16 cellular contexts compared by ENCODE assay signal in the genomic region with DNA sequence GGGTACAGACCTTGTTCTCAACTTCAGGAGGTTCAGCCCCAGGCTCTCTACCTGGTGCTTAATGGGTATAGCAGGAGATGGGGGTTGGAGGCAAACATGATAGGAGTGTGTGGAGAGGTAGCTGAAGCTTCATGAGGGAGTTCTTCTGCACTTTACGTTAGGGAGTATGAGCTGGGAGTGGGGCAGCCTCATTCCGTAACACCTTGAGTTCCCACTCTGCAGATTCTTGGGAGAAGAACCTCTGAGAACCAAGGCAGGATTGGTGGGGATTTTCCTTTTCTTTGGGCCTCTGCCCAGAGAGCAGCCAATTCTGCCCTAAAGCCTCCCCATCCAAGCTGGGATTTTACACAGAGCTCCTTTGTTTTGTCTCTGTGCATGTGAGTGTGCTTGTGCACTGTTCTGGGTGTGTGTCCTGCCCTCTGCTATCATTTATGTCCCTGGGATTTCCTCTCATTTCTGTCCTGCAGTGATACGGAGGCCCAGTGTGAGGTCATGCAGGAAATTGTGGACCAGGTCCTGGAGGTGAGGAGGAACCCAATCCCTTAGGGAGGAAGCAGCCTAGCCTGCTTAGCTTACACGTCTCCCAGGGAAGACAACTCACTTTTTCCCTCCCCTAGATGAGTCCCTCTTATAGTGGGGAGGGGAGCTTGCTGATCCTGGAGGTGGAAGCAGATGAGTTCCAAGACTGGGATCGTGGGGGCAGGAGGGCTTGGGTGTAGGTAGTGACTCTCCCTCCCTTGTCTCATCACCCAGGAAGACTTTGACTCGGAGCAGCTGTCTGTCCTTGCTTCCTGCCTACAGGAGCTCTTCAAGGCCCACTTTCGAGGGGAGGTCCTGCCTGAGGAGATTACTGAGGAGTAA. TPM values are rescaled to one million over a fixed set of nuclear protein-coding genes. Genes with fewer than 3 reads are reported as not detected.
DNase-seq lines count a peak whose midpoint lies in the region; ATAC-seq and TF ChIP-seq lines count a peak whose summit lies in the region.
"Had no signal": no experiment of that assay in that cellular context is flagged by ENCODE, and none has a peak within 500 bp of the region (broad histone marks: within the 10 kb centered on the region; RNA-seq: fewer than 3 reads in every experiment).

No MANE protein-coding gene starts in this region.

- ATAC-seq in CD8-positive, alpha-beta T cell, result no peak
- no peak for ATAC-seq in activated naive CD8-positive, alpha-beta T cell treated with anti-CD3 and anti-CD28 coated beads, Interleukin-2, amount 50 U/mL, for 24 hours
- no peak for ATAC-seq in foreskin keratinocyte

- no peaks in the 10 kb centered on the region for H3K9me3 Mint-ChIP-seq in CD8-positive, alpha-beta T cell
- H3K9me3 Mint-ChIP-seq in progenitor cell of endocrine pancreas (ENCODE audit: low read depth) (no peaks in the 10 kb centered on the region), type B pancreatic cell (no peaks in the 10 kb centered on the region)
- no peaks in the 10 kb centered on the region for H3K9me3 Mint-ChIP-seq in activated naive CD8-positive, alpha-beta T cell treated with anti-CD3 and anti-CD28 coated beads, Interleukin-2, amount 50 U/mL, for 24 hours

- POLR2A ChIA-PET in CD8-positive, alpha-beta T cell (lab: Charles Lee), result interaction anchor here (1.4 kb wide), 1 partner anchor 12 kb away, joined by 4 read pairs; a partner anchor contains a TSS

- no peaks in the 10 kb centered on the region for H3K9me3 ChIP-seq in CD8-positive, alpha-beta T cell (ENCODE audit: low read length)
- H3K9me3 ChIP-seq in hepatocyte (ENCODE audit: low read depth), result no peaks in the 10 kb centered on the region

- H4K20me1 ChIP-seq in hepatocyte (ENCODE audit: insufficient read depth, poor library complexity, severe bottlenecking), result no peaks in the 10 kb centered on the region

- no peak overlapping the region for H2AFZ ChIP-seq in hepatocyte
- H2AFZ ChIP-seq: PC-9 had no signal

- peaks cover 87% of the 10 kb centered on the region for H3K36me3 Mint-ChIP-seq in CD8-positive, alpha-beta T cell
- H3K36me3 Mint-ChIP-seq in progenitor cell of endocrine pancreas (ENCODE audit: insufficient read depth) (peaks cover 29% of the 10 kb centered on the region), type B pancreatic cell (peaks cover 23% of the 10 kb centered on the region)
- H3K36me3 Mint-ChIP-seq in activated naive CD8-positive, alpha-beta T cell treated with anti-CD3 and anti-CD28 coated beads, Interleukin-2, amount 50 U/mL, for 24 hours (ENCODE audit: low read depth), result peaks cover 40% of the 10 kb centered on the region

- H3K27me3 ChIP-seq in CD8-positive, alpha-beta T cell (ENCODE audit: insufficient read depth, low read length), result no peaks in the 10 kb centered on the region
- H3K27me3 ChIP-seq in hepatocyte, result no peaks in the 10 kb centered on the region
- no peaks in the 10 kb centered on the region for H3K27me3 ChIP-seq in foreskin keratinocyte

- no peaks in the 10 kb centered on the region for H3K79me2 ChIP-seq in hepatocyte

- H3K27me3 Mint-ChIP-seq in CD8-positive, alpha-beta T cell (ENCODE audit: low read depth), result no peaks in the 10 kb centered on the region
- H3K27me3 Mint-ChIP-seq in progenitor cell of endocrine pancreas (no peaks in the 10 kb centered on the region), type B pancreatic cell (no peaks in the 10 kb centered on the region)
- no peaks in the 10 kb centered on the region for H3K27me3 Mint-ChIP-seq in activated naive CD8-positive, alpha-beta T cell treated with anti-CD3 and anti-CD28 coated beads, Interleukin-2, amount 50 U/mL, for 24 hours

- H3K4me2 ChIP-seq in hepatocyte, result no peak overlapping the region
- H3K4me2 ChIP-seq: PC-9 had no signal

- peak overlapping the region; percentile 32 for H3K27ac Mint-ChIP-seq in CD8-positive, alpha-beta T cell
- H3K27ac Mint-ChIP-seq in progenitor cell of endocrine pancreas (peak overlapping the region; percentile 71), type B pancreatic cell (no peak overlapping the region)
- no peak overlapping the region for H3K27ac Mint-ChIP-seq in activated naive CD8-positive, alpha-beta T cell treated with anti-CD3 and anti-CD28 coated beads, Interleukin-2, amount 50 U/mL, for 24 hours

- no peak overlapping the region for H3K4me3 ChIP-seq in CD8-positive, alpha-beta T cell (ENCODE audit: low read depth, low read length)
- H3K4me3 ChIP-seq in hepatocyte, result no peak overlapping the region
- H3K4me3 ChIP-seq: PC-9 had no signal

- no peaks in the 10 kb centered on the region for H3K9me2 ChIP-seq in hepatocyte (replicated peaks; ENCODE audit: insufficient read depth)

- H3K36me3 ChIP-seq in CD8-positive, alpha-beta T cell (ENCODE audit: insufficient read depth, low read length), result peaks cover 34% of the 10 kb centered on the region
- H3K36me3 ChIP-seq in hepatocyte (replicated peaks; ENCODE audit: insufficient read depth, low read depth), result no peaks in the 10 kb centered on the region

- H3K27ac ChIP-seq in CD8-positive, alpha-beta T cell (ENCODE audit: low read depth, low read length), result no peak overlapping the region
- H3K27ac ChIP-seq in cingulate gyrus (ENCODE audit: low read depth, low read length), result peak overlapping the region; percentile 73
- peak overlapping the region; percentile 74 for H3K27ac ChIP-seq in hepatocyte
- H3K27ac ChIP-seq in foreskin keratinocyte, result no peak overlapping the region
- H3K27ac ChIP-seq: PC-9 had no signal

- no peak for TF ChIP-seq CTCF in CD8-positive, alpha-beta T cell (IDR thresholded peaks at IDR 0.05)
- TF ChIP-seq CTCF in hepatocyte (IDR thresholded peaks at IDR 0.05; ENCODE audit: poor library complexity), result no peak
- no peak for TF ChIP-seq CTCF in progenitor cell of endocrine pancreas (IDR thresholded peaks at IDR 0.05; ENCODE audit: unreplicated experiment)
- no peak for TF ChIP-seq CTCF in type B pancreatic cell (conservative IDR thresholded peaks at IDR 0.05)
- no peak for TF ChIP-seq CTCF in foreskin keratinocyte (conservative IDR thresholded peaks at IDR 0.05)

- no peaks in the 10 kb centered on the region for H3K4me1 Mint-ChIP-seq in CD8-positive, alpha-beta T cell (ENCODE audit: low read depth)
- peaks cover 14% of the 10 kb centered on the region for H3K4me1 Mint-ChIP-seq in progenitor cell of endocrine pancreas (ENCODE audit: low read depth)
- no peaks in the 10 kb centered on the region for H3K4me1 Mint-ChIP-seq in activated naive CD8-positive, alpha-beta T cell treated with anti-CD3 and anti-CD28 coated beads, Interleukin-2, amount 50 U/mL, for 24 hours
- no peaks in the 10 kb centered on the region for H3K4me1 Mint-ChIP-seq in type B pancreatic cell (ENCODE audit: unreplicated experiment)

- CTCF ChIA-PET in CD8-positive, alpha-beta T cell (lab: Charles Lee), result interaction anchor here (0.6 to 2.7 kb wide), 5 partner anchors 12 to 223 kb away, joined by 3 to 8 read pairs (median 4); a partner anchor contains a TSS

- H3K4me1 ChIP-seq in CD8-positive, alpha-beta T cell (ENCODE audit: insufficient read depth, low read length), result no peaks in the 10 kb centered on the region
- H3K4me1 ChIP-seq in hepatocyte (ENCODE audit: insufficient read depth), result peaks cover 24% of the 10 kb centered on the region
- H3K4me1 ChIP-seq in foreskin keratinocyte, result no peaks in the 10 kb centered on the region

- 87% methylated on average over 7 of the region's 7 CpGs for WGBS in hepatocyte (ENCODE audit: low lambda C conversion rate, missing lambda C conversion rate)

- no peak for DNase-seq in CD8-positive, alpha-beta T cell
- DNase-seq in hepatocyte (ENCODE audit: low spot score) (no peak), progenitor cell of endocrine pancreas (ENCODE audit: low spot score, unreplicated experiment) (no peak), AG08395 (ENCODE audit: low spot score) (no peak), type B pancreatic cell (ENCODE audit: extremely low spot score, unreplicated experiment) (no peak), foreskin keratinocyte (no peak)
- no peak for DNase-seq in activated naive CD8-positive, alpha-beta T cell treated with anti-CD3 and anti-CD28 coated beads, Interleukin-2, amount 50 U/mL, for 24 hours
- DNase-seq: activated CD4-positive, alpha-beta T cell treated with anti-CD3 and anti-CD28 coated beads for 1 hour; activated T-cell treated with anti-CD3 and anti-CD28 coated beads, Interleukin-2, amount 50 U/mL, for 1 hour; amniotic stem cell; DMS153; kidney glomerular epithelial cell; NCI-H1048; NCI-H345; PC-9 had no signal

- no peak overlapping the region for H3K4me3 Mint-ChIP-seq in CD8-positive, alpha-beta T cell
- H3K4me3 Mint-ChIP-seq in progenitor cell of endocrine pancreas (ENCODE audit: low read depth) (no peak overlapping the region), type B pancreatic cell (no peak overlapping the region)
- no peak overlapping the region for H3K4me3 Mint-ChIP-seq in activated naive CD8-positive, alpha-beta T cell treated with anti-CD3 and anti-CD28 coated beads, Interleukin-2, amount 50 U/mL, for 24 hours

- intact Hi-C loops in CD8-positive, alpha-beta T cell (cut with DNase I, micrococcal nuclease), result no loop called here

RNA-seq across cellular contexts. Expression of a gene that starts 11.6 kb away (rescaled TPM):
- 1 to 10 TPM; 6.5 to 6.6 TPM for total RNA-seq in CD8-positive, alpha-beta T cell
- total RNA-seq in hepatocyte (21.5 and 22.8 TPM in 2 replicates), progenitor cell of endocrine pancreas (29.5 and 36.6 TPM in 2 replicates), type B pancreatic cell (ENCODE audit: low replicate concordance) (20.6 and 22.1 TPM in 2 replicates), foreskin keratinocyte (10.3 and 11.4 TPM in 2 replicates)
- polyA plus RNA-seq in hepatocyte (37.2 and 38.1 TPM in 2 replicates), foreskin keratinocyte (15.0 TPM in 2 replicates)

RNA-seq across cellular contexts. Expression of a gene that starts 35.7 kb away (rescaled TPM):
- total RNA-seq in CD8-positive, alpha-beta T cell, result 10 to 100 TPM; 21.6 to 23.5 TPM
- 39.1 and 42.3 TPM in 2 replicates for total RNA-seq in hepatocyte
- 37.1 and 51.3 TPM in 2 replicates for polyA plus RNA-seq in hepatocyte
- total RNA-seq in progenitor cell of endocrine pancreas, result 145 and 152 TPM in 2 replicates
- 70.3 and 90.8 TPM in 2 replicates for total RNA-seq in type B pancreatic cell (ENCODE audit: low replicate concordance)
- total RNA-seq in foreskin keratinocyte, result 33.2 TPM in 2 replicates
- 18.8 and 20.3 TPM in 2 replicates for polyA plus RNA-seq in foreskin keratinocyte

Comparison
In these comparisons a context has a peak if more than half of its experiments do, and no peak if none do; other contexts are left out.
1. H3K27ac ChIP-seq: peak in cingulate gyrus (single experiment) and hepatocyte (single experiment); none in CD8-positive, alpha-beta T cell (single experiment) and foreskin keratinocyte (single experiment).
2. H3K27ac Mint-ChIP-seq: peak in CD8-positive, alpha-beta T cell (single experiment) and progenitor cell of endocrine pancreas (single experiment); none in activated naive CD8-positive, alpha-beta T cell treated with anti-CD3 and anti-CD28 coated beads, Interleukin-2, amount 50 U/mL, for 24 hours (single experiment) and type B pancreatic cell (single experiment).